In genomic region chr15:57028176-57028575, GRCh38 we compare ENCODE assay signal across 24 cellular contexts.
DNase-seq lines count a peak whose midpoint lies in the region; ATAC-seq, FAIRE-seq and TF ChIP-seq lines count a peak whose summit lies in the region.
"Had no signal": no experiment of that assay in that cellular context is flagged by ENCODE, and none has a peak within 500 bp of the region (broad histone marks: within the 10 kb centered on the region; RNA-seq: fewer than 3 reads in every experiment).

No MANE protein-coding gene starts in this region.

- H3K9me3 ChIP-seq in A549 = no peaks in the 10 kb centered on the region
- H3K9me3 ChIP-seq: BE2C had no signal

- POLR2A ChIA-PET in A549 (lab: Yijun Ruan, JAX) = no interaction called here

- ATAC-seq in A549 (no peak), foreskin keratinocyte (no peak), HG02642 (IDR thresholded peaks at IDR 0.05; ENCODE audit: poor library complexity, unreplicated experiment) (no peak)
- ATAC-seq: CD8-positive, alpha-beta T cell had no signal

- TF ChIP-seq EP300 in A549 (IDR thresholded peaks at IDR 0.05) = no peak

- CTCF ChIA-PET in A549 (lab: Yijun Ruan, JAX) = interaction anchor here (1.9 kb wide), 1 partner anchor 278 kb away, joined by 5 read pairs; no protein-coding TSS in a partner anchor

- TF ChIP-seq RAD21 in A549 (conservative IDR thresholded peaks at IDR 0.05 in 1 of 2, IDR thresholded peaks at IDR 0.05 in 1 of 2) = no peak

- intact Hi-C loops in dorsolateral prefrontal cortex (cut with DNase I) = no loop called here

- TF ChIP-seq CTCF in A549 (IDR thresholded peaks at IDR 0.05) = no peak
- TF ChIP-seq CTCF in C4-2B (conservative IDR thresholded peaks at IDR 0.05) = no peak
- no peak for TF ChIP-seq CTCF in dorsolateral prefrontal cortex (IDR thresholded peaks at IDR 0.05 in 54 of 56, conservative IDR thresholded peaks at IDR 0.05 in 2 of 56; ENCODE audit: low read depth in 1 of 56, partially characterized antibody in 56 of 56)
- TF ChIP-seq CTCF in foreskin keratinocyte (conservative IDR thresholded peaks at IDR 0.05) = no peak

- WGBS in A549 (ENCODE audit: missing lambda C conversion rate) = 77% methylated on average over 7 of the region's 7 CpGs

- DNase-seq in A549 (ENCODE audit: low read depth in 1 of 2, low spot score in 1 of 2) (no peak), dorsolateral prefrontal cortex (no peak), myocyte (ENCODE audit: low read depth) (peak; percentile 40), foreskin keratinocyte (no peak), amniotic stem cell (lab: John Stamatoyannopoulos, UW) (no peak), NCI-H1105 (lab: John Stamatoyannopoulos, UW) (no peak)
- DNase-seq: 8988T; AML-193; BE2C; C1 segment of cervical spinal cord; Caco-2; Calu3; CD4-positive, alpha-beta T cell; CD8-positive, alpha-beta T cell; DMS79 treated with DMSO at 0.1 percent for 48 hours; GF-D8 had no signal

- no peak for TF ChIP-seq POLR2A in A549 (IDR thresholded peaks at IDR 0.05; ENCODE audit: low read length)

- H3K4me1 ChIP-seq in A549 (peaks cover 26% of the 10 kb centered on the region), foreskin keratinocyte (no peaks in the 10 kb centered on the region)
- H3K4me1 ChIP-seq: Caco-2 had no signal

- no peak overlapping the region for H3K27ac ChIP-seq in A549
- H3K27ac ChIP-seq in C4-2B = 0 out of 2 replicates have a peak overlapping the region, but pooled peaks have one; percentile 21
- H3K27ac ChIP-seq in dorsolateral prefrontal cortex = peak overlapping the region in 31 of 59 donors; percentile 2 to 97 (median 61)
- H3K27ac ChIP-seq in foreskin keratinocyte = no peak overlapping the region
- H3K27ac ChIP-seq: BLaER1 had no signal

- FAIRE-seq in A549 (lab: Jason Lieb, UNC) = peak; percentile 77
- FAIRE-seq: A204.1, D721Med, G401.6, GM12891, GM19239 had no signal

- no peak overlapping the region for H3K4me3 ChIP-seq in A549
- H3K4me3 ChIP-seq in dorsolateral prefrontal cortex = no peak overlapping the region
- H3K4me3 ChIP-seq: BLaER1 had no signal

- no peak overlapping the region for H3K4me2 ChIP-seq in A549
- H3K4me2 ChIP-seq: BLaER1 had no signal

- no peaks in the 10 kb centered on the region for H3K27me3 ChIP-seq in dorsolateral prefrontal cortex
- H3K27me3 ChIP-seq in foreskin keratinocyte = no peaks in the 10 kb centered on the region
- H3K27me3 ChIP-seq: BE2C, BLaER1 had no signal

TF ChIP-seq in A549, 52 proteins besides CTCF, POLR2A, EP300 and RAD21:
- TF ChIP-seq HDAC2 (IDR thresholded peaks at IDR 0.05) = no peak
- no peak for TF ChIP-seq SREBF2 (IDR thresholded peaks at IDR 0.05)
- TF ChIP-seq RARB (CRISPR knock-in tag; IDR thresholded peaks at IDR 0.05) = no peak
- no peak for TF ChIP-seq FOSB (CRISPR knock-in tag; IDR thresholded peaks at IDR 0.05)
- no peak for TF ChIP-seq PHF8 (IDR thresholded peaks at IDR 0.05; ENCODE audit: borderline replicate concordance, low read depth)
- no peak for TF ChIP-seq BHLHE40 (IDR thresholded peaks at IDR 0.05; ENCODE audit: low read depth, low read length)
- TF ChIP-seq MAFK (IDR thresholded peaks at IDR 0.05; ENCODE audit: partially characterized antibody) = no peak
- TF ChIP-seq REST (IDR thresholded peaks at IDR 0.05) = no peak
- no peak for TF ChIP-seq MAX (IDR thresholded peaks at IDR 0.05)
- no peak for TF ChIP-seq JUN (IDR thresholded peaks at IDR 0.05)
- no peak for TF ChIP-seq HEYL (CRISPR knock-in tag; IDR thresholded peaks at IDR 0.05)
- no peak for TF ChIP-seq ATOH8 (CRISPR knock-in tag; IDR thresholded peaks at IDR 0.05; ENCODE audit: low read depth)
- TF ChIP-seq TP53 (CRISPR knock-in tag; IDR thresholded peaks at IDR 0.05) = no peak
- TF ChIP-seq CBX8 (IDR thresholded peaks at IDR 0.05) = no peak
- TF ChIP-seq KDM5A (IDR thresholded peaks at IDR 0.05) = no peak
- no peak for TF ChIP-seq CEBPB (IDR thresholded peaks at IDR 0.05)
- TF ChIP-seq NPAS2 (CRISPR knock-in tag; IDR thresholded peaks at IDR 0.05; ENCODE audit: borderline replicate concordance) = no peak
- no peak for TF ChIP-seq NFE2L2 (conservative IDR thresholded peaks at IDR 0.05; ENCODE audit: low read length)
- no peak for TF ChIP-seq ZFP36 (IDR thresholded peaks at IDR 0.05; ENCODE audit: borderline replicate concordance, partially characterized antibody)

Comparison
In these comparisons a context has a peak if more than half of its experiments do, and no peak if none do; other contexts are left out.
1. H3K27ac ChIP-seq: peak in C4-2B (single experiment) and dorsolateral prefrontal cortex (31 of 59); none in A549 (0 of 2) and foreskin keratinocyte (single experiment).